21 cellular contexts compared by ENCODE assay signal in genomic region chr10:33494000-33494399, GRCh38.
"Had no signal": no experiment of that assay in that cellular context is flagged by ENCODE, and none has a peak within 500 bp of the region (broad histone marks: within the 10 kb centered on the region; RNA-seq: fewer than 3 reads in every experiment).

No MANE protein-coding gene starts in this region.

- H3K27ac Mint-ChIP-seq: naive thymus-derived CD8-positive, alpha-beta T cell; neural progenitor cell; stimulated activated memory B cell treated with anti-CD40 and anti-IgM and Interleukin-4, amounts not matched to agents 10 μg/mL and 1 μg/mL and 100 μg/mL, for 72 hours; stimulated activated naive CD8-positive, alpha-beta T cell treated with anti-CD3 and anti-CD28 coated beads, Interleukin-15, Interleukin-2, amounts not matched to agents 100 ng/mL and 50 ng/mL, for 24 hours had no signal

- H3K9ac ChIP-seq: neural progenitor cell had no signal

- ATAC-seq: foreskin keratinocyte; left lobe of liver; naive thymus-derived CD8-positive, alpha-beta T cell; stimulated activated memory B cell treated with anti-CD40 and anti-IgM and Interleukin-4, amounts not matched to agents 10 μg/mL and 1 μg/mL and 100 μg/mL, for 72 hours had no signal

- H3K36me3 Mint-ChIP-seq: naive thymus-derived CD8-positive, alpha-beta T cell; neural progenitor cell; stimulated activated memory B cell treated with anti-CD40 and anti-IgM and Interleukin-4, amounts not matched to agents 10 μg/mL and 1 μg/mL and 100 μg/mL, for 72 hours had no signal

- H3K27ac ChIP-seq: foreskin keratinocyte, neural progenitor cell, ovary, spleen had no signal

- H3K4me3 Mint-ChIP-seq: naive thymus-derived CD8-positive, alpha-beta T cell; neural progenitor cell; stimulated activated memory B cell treated with anti-CD40 and anti-IgM and Interleukin-4, amounts not matched to agents 10 μg/mL and 1 μg/mL and 100 μg/mL, for 72 hours; stimulated activated naive CD8-positive, alpha-beta T cell treated with anti-CD3 and anti-CD28 coated beads, Interleukin-15, Interleukin-2, amounts not matched to agents 100 ng/mL and 50 ng/mL, for 24 hours had no signal

- H3K4me1 ChIP-seq: foreskin keratinocyte, neural progenitor cell, spleen had no signal

- H3K9me3 ChIP-seq: heart right ventricle, ovary, spleen, testis, transverse colon had no signal

- DNase-seq: cerebellar nuclear complex; dermis blood vessel endothelial cell; foreskin keratinocyte; heart right ventricle; hypothalamus; kidney glomerular epithelial cell; mesenchymal stem cell; naive thymus-derived CD8-positive, alpha-beta T cell; nucleus accumbens; ovary; spleen; stimulated activated CD4-positive, alpha-beta T cell treated with anti-CD3 and anti-CD28 coated beads, Interleukin-15, amount 100 ng/mL, for 24 hours; stimulated activated CD4-positive, alpha-beta T cell treated with anti-CD3 and anti-CD28 coated beads, Interleukin-1b, Interleukin-23, amount 100 ng/mL, for 48 hours; stimulated activated CD4-positive, alpha-beta T cell treated with anti-CD3 and anti-CD28 coated beads, Interleukin-4, amount 100 ng/mL, for 24 hours; testis; transverse colon had no signal

- H3K27me3 ChIP-seq: foreskin keratinocyte, heart right ventricle, neural progenitor cell, ovary, spleen, testis, transverse colon had no signal

- H3K27me3 Mint-ChIP-seq: stimulated activated memory B cell treated with anti-CD40 and anti-IgM and Interleukin-4, amounts not matched to agents 10 μg/mL and 1 μg/mL and 100 μg/mL, for 72 hours had no signal

- H3K4me1 Mint-ChIP-seq: naive thymus-derived CD8-positive, alpha-beta T cell; neural progenitor cell; stimulated activated memory B cell treated with anti-CD40 and anti-IgM and Interleukin-4, amounts not matched to agents 10 μg/mL and 1 μg/mL and 100 μg/mL, for 72 hours had no signal

- H3K36me3 ChIP-seq: heart right ventricle, neural progenitor cell, ovary, spleen, transverse colon had no signal

- H3K9me3 Mint-ChIP-seq: naive thymus-derived CD8-positive, alpha-beta T cell; stimulated activated memory B cell treated with anti-CD40 and anti-IgM and Interleukin-4, amounts not matched to agents 10 μg/mL and 1 μg/mL and 100 μg/mL, for 72 hours; stimulated activated naive CD8-positive, alpha-beta T cell treated with anti-CD3 and anti-CD28 coated beads, Interleukin-15, Interleukin-2, amounts not matched to agents 100 ng/mL and 50 ng/mL, for 24 hours had no signal

- H3K4me3 ChIP-seq: heart right ventricle, lung, neural progenitor cell, ovary, spleen, testis, transverse colon had no signal
